In the genomic region with DNA sequence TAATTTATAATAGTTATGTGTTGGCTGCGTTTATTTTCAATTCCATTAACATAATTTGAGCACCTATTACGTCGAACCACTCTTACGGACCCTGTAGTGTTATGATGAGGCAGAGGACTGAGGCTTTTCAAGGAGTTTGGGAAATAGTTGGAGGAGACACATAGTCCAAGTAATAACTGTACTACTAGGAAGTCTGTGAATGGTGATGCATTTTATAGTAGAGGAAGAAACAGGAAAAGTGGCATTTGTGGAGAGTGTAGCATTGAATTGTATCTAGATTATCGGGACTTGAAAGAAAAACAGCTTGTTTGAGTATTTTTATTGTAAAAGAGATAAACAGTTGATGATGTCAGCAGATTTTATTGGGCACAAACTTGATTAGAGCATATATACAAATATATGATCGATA, we compare ENCODE assay signal across 8 cellular contexts. TPM values are rescaled to one million over a fixed set of nuclear protein-coding genes. Genes with fewer than 3 reads are reported as not detected.
DNase-seq lines count a peak whose midpoint lies in the region; ATAC-seq and TF ChIP-seq lines count a peak whose summit lies in the region.
"Had no signal": no experiment of that assay in that cellular context is flagged by ENCODE, and none has a peak within 500 bp of the region (broad histone marks: within the 10 kb centered on the region; RNA-seq: fewer than 3 reads in every experiment).

No MANE protein-coding gene starts in this region.

- H3K4me3 ChIP-seq in SJCRH30: peak overlapping the region; percentile 89
- peak overlapping the region; percentile 71 to 88 (median 78) for H3K4me3 ChIP-seq in fibroblast of lung (replicated peaks in 1 of 4; ENCODE audit: control extremely low read depth in 1 of 4, insufficient read depth in 1 of 4, low read depth in 3 of 4, low read length in 4 of 4)
- peak overlapping the region; percentile 95 to 96 (median 95) for H3K4me3 ChIP-seq in skeletal muscle tissue (ENCODE audit: low read length in 3 of 3)

- no peak overlapping the region for H3K23ac ChIP-seq in H9 (ENCODE audit: insufficient read length, low read depth, low read length)

- H4K91ac ChIP-seq in H9 (ENCODE audit: insufficient read length, low read depth, low read length): no peak overlapping the region

- H3K56ac ChIP-seq in H9 (ENCODE audit: insufficient read length, low read depth, low read length): no peak overlapping the region

- H3K27ac ChIP-seq in H9 (ENCODE audit: insufficient read length, low read depth, low read length) (no peak overlapping the region), SJCRH30 (no peak overlapping the region), fibroblast of lung (ENCODE audit: insufficient read depth, low read length) (peak overlapping the region; percentile 17), skeletal muscle tissue (ENCODE audit: low read depth, low read length) (peak overlapping the region; percentile 87)

- no peak overlapping the region for H3K4ac ChIP-seq in H9 (ENCODE audit: low read depth, low read length)

- no peaks in the 10 kb centered on the region; the same call in 1 of the 2 replicates for H3K27me3 Mint-ChIP-seq in H9 (ENCODE audit: low read depth)

- H3K79me1 ChIP-seq in H9 (ENCODE audit: insufficient read depth, low read depth, low read length, poor library complexity, severe bottlenecking): peaks cover 4% of the 10 kb centered on the region

- DNase-seq in H9: no peak
- peak in 1 of 2 experiments; percentile 17 for DNase-seq in SJCRH30
- peak; percentile 9 to 24 for DNase-seq in fibroblast of lung (ENCODE audit: low read depth in 2 of 2)
- no peak for DNase-seq in stimulated activated CD4-positive, alpha-beta T cell treated with anti-CD3 and anti-CD28 coated beads, Interleukin-4, amount 100 ng/mL, for 24 hours
- no peak for DNase-seq in NCI-H774 (lab: John Stamatoyannopoulos, UW)
- DNase-seq: stimulated activated CD4-positive, alpha-beta T cell treated with anti-CD3 and anti-CD28 coated beads, Interleukin-2, amount 100 ng/mL, for 24 hours had no signal

- H3K18ac ChIP-seq in H9 (ENCODE audit: insufficient read length, low read depth, low read length): no peak overlapping the region

- H3K27me3 ChIP-seq in H9 (ENCODE audit: insufficient read depth, low read length) (no peaks in the 10 kb centered on the region), SJCRH30 (no peaks in the 10 kb centered on the region), fibroblast of lung (ENCODE audit: control insufficient read depth, insufficient read depth, low read length) (no peaks in the 10 kb centered on the region), skeletal muscle tissue (ENCODE audit: control insufficient read depth in 3 of 3, insufficient read depth in 3 of 3, low read length in 3 of 3) (no peaks in the 10 kb centered on the region)

- H2BK5ac ChIP-seq in H9 (ENCODE audit: insufficient read length, low read length): no peak overlapping the region

- no peak overlapping the region for H4K5ac ChIP-seq in H9 (ENCODE audit: insufficient read length, low read depth, low read length)

- WGBS in H9 (ENCODE audit: extremely low coverage, insufficient read length, low lambda C conversion rate): no CpG with 5 or more reads among the region's 6 CpGs

- H3K36me3 Mint-ChIP-seq in H9 (ENCODE audit: insufficient read depth in 1 of 3, low read depth in 3 of 3): peaks cover 0 to 2% (median 0%) of the 10 kb centered on the region in 3 experiments; a peak in 1 of 7 replicates

- peaks cover 0 to 3% of the 10 kb centered on the region in 2 experiments; a peak in 1 of 5 replicates for H3K9me3 Mint-ChIP-seq in H9

- H2BK20ac ChIP-seq in H9 (ENCODE audit: low read depth, low read length, poor library complexity, severe bottlenecking): no peak overlapping the region

- peaks cover 15% of the 10 kb centered on the region; the same call in 1 of the 2 replicates for H3K79me2 ChIP-seq in H9 (ENCODE audit: insufficient read depth, low read length)
- peaks cover 53% of the 10 kb centered on the region for H3K79me2 ChIP-seq in fibroblast of lung (ENCODE audit: control insufficient read depth, insufficient read depth, low read length)

- TF ChIP-seq CTCF in H9 (conservative IDR thresholded peaks at IDR 0.05): no peak
- no peak for TF ChIP-seq CTCF in fibroblast of lung (conservative IDR thresholded peaks at IDR 0.05 in 1 of 2, IDR thresholded peaks at IDR 0.05 in 1 of 2; ENCODE audit: low read depth in 1 of 2, low read length in 2 of 2)

- peaks cover 12% of the 10 kb centered on the region for H3K23me2 ChIP-seq in H9 (ENCODE audit: insufficient read length, low read depth, low read length, poor library complexity, severe bottlenecking)

- H3T11ph ChIP-seq in H9 (ENCODE audit: low read length): no peak overlapping the region

- H3K4me1 ChIP-seq in H9 (ENCODE audit: insufficient read depth, low read length) (peaks cover 3% of the 10 kb centered on the region; the same call in 1 of the 2 replicates), SJCRH30 (peaks cover 4% of the 10 kb centered on the region; the same call in 1 of the 2 replicates), fibroblast of lung (ENCODE audit: control insufficient read depth, extremely low read depth, insufficient read depth, low read length) (peaks cover 9% of the 10 kb centered on the region), skeletal muscle tissue (ENCODE audit: control insufficient read depth in 3 of 3, insufficient read depth in 3 of 3, low read length in 3 of 3) (peaks cover 47 to 55% (median 51%) of the 10 kb centered on the region in 3 donors)

- H4K8ac ChIP-seq in H9 (replicated peaks; ENCODE audit: insufficient read length, low read depth, low read length): no peak overlapping the region

- H2BK15ac ChIP-seq in H9 (ENCODE audit: low read depth, low read length): no peak overlapping the region

- no peak overlapping the region for H2BK12ac ChIP-seq in H9 (ENCODE audit: insufficient read length, low read depth, low read length)

- no peak overlapping the region for H2AK5ac ChIP-seq in H9 (ENCODE audit: insufficient read length, low read length)

- peaks cover 30 to 33% of the 10 kb centered on the region in 2 experiments for H3K4me1 Mint-ChIP-seq in H9

- H3K36me3 ChIP-seq in SJCRH30 (no peaks in the 10 kb centered on the region), fibroblast of lung (ENCODE audit: control insufficient read depth, insufficient read depth, low read length) (no peaks in the 10 kb centered on the region), skeletal muscle tissue (ENCODE audit: control insufficient read depth in 3 of 3, insufficient read depth in 3 of 3, low read length in 3 of 3) (no peaks in the 10 kb centered on the region)

- peak overlapping the region; percentile 44 for H3K9ac ChIP-seq in H9 (ENCODE audit: extremely low read depth, insufficient read length, low read length)
- H3K9ac ChIP-seq in fibroblast of lung (ENCODE audit: insufficient read depth, low read length): no peak overlapping the region
- H3K9ac ChIP-seq in skeletal muscle tissue (ENCODE audit: low read depth in 1 of 3, low read length in 3 of 3): peak overlapping the region; percentile 88 to 98 (median 91)

- H2AFZ ChIP-seq in H9 (ENCODE audit: low read length) (no peak overlapping the region), fibroblast of lung (ENCODE audit: low read length) (peak overlapping the region; percentile 45)

- H2BK120ac ChIP-seq in H9 (ENCODE audit: low read depth, low read length, poor library complexity, severe bottlenecking): no peak overlapping the region

- no peak overlapping the region for H3K14ac ChIP-seq in H9 (ENCODE audit: insufficient read depth, low read length)

- no peak for ATAC-seq in GM18870 (IDR thresholded peaks at IDR 0.05; ENCODE audit: unreplicated experiment)

- H4K20me1 ChIP-seq in H9 (ENCODE audit: control insufficient read depth, insufficient read depth, insufficient read length) (no peaks in the 10 kb centered on the region), fibroblast of lung (ENCODE audit: control insufficient read depth, extremely low read depth, insufficient read depth, low read length) (peaks cover 1% of the 10 kb centered on the region)

- H3K4me3 Mint-ChIP-seq in H9: peak overlapping the region; percentile 99 to 100

- H3K4me2 ChIP-seq in H9 (ENCODE audit: insufficient read depth, insufficient read length, low read length) (peak overlapping the region; percentile 92), fibroblast of lung (ENCODE audit: extremely low read depth, insufficient read depth, low read length) (peak overlapping the region; percentile 97)

- H3K27ac Mint-ChIP-seq in H9: no peak overlapping the region

- H3K9me3 ChIP-seq in H9 (ENCODE audit: control insufficient read depth, low read depth, low read length): no peaks in the 10 kb centered on the region
- H3K9me3 ChIP-seq in SJCRH30 (replicated peaks): no peaks in the 10 kb centered on the region
- no peaks in the 10 kb centered on the region for H3K9me3 ChIP-seq in fibroblast of lung (ENCODE audit: control insufficient read depth, insufficient read depth, low read depth, low read length)
- H3K9me3 ChIP-seq in skeletal muscle tissue (ENCODE audit: control insufficient read depth in 3 of 3, low read length in 3 of 3): no peaks in the 10 kb centered on the region

RNA-seq across cellular contexts. Expression of a gene that starts 1.7 kb away (rescaled TPM):
- total RNA-seq in H9 (2021): 31.6 and 33.0 TPM in 2 replicates
- 52.7 and 53.9 TPM in 2 replicates for total RNA-seq in SJCRH30 (2014; rRNA removed; shearing (Covaris generic))
- total RNA-seq in fibroblast of lung: 10.6 and 11.0 TPM in 2 replicates
- 9.6 and 10.1 TPM in 2 replicates for polyA plus RNA-seq in fibroblast of lung
- polyA plus RNA-seq in fibroblast of lung (2012): 7.0 and 7.3 TPM in 2 replicates
- polyA minus RNA-seq in fibroblast of lung (ENCODE audit: low replicate concordance): 19.1 and 20.7 TPM in 2 replicates
- 29.2 TPM for total RNA-seq in skeletal muscle tissue

Comparison
In these comparisons a context has a peak if more than half of its experiments do, and no peak if none do; other contexts are left out.
1. DNase-seq: peak in fibroblast of lung (2 of 2); none in H9 (single experiment), stimulated activated CD4-positive, alpha-beta T cell treated with anti-CD3 and anti-CD28 coated beads, Interleukin-4, amount 100 ng/mL, for 24 hours (single experiment) and NCI-H774 (single experiment).
2. H3K27ac ChIP-seq: peak in fibroblast of lung (single experiment) and skeletal muscle tissue (single experiment); none in H9 (single experiment) and SJCRH30 (single experiment).
3. Peak in every context shown above with its lines, with median percentiles within 50 percentile points of each other: H3K4me3 ChIP-seq.